In the genomic region with DNA sequence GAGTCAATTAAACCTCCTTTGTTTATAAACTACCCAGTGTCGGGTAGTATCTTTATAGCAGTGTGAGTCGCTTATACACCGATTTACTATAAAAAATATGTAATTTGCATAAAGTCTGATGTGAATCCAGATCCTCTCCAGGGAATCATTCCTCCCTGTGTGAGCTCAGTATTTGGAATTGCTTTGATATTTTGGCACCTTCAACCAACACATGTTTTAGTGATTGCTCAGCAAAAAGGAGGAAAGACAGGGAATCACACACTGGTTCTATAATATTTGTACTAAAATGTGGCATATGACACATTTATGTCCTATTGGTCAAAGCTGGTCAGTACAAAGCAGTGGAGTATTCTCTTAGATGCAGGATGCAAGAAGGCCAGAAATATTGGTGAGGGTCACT, we compare ENCODE assay signal across 22 cellular contexts.
"Had no signal": no experiment of that assay in that cellular context is flagged by ENCODE, and none has a peak within 500 bp of the region (broad histone marks: within the 10 kb centered on the region; RNA-seq: fewer than 3 reads in every experiment).

No MANE protein-coding gene starts in this region.

- H3K9me3 ChIP-seq: esophagus muscularis mucosa, gastrocnemius medialis, left lung, lower lobe of right lung, mucosa of descending colon had no signal

- H3K36me3 ChIP-seq: esophagus muscularis mucosa, gastrocnemius medialis, heart right ventricle, left lung, lower lobe of right lung had no signal

- ATAC-seq: gastrocnemius medialis, heart right ventricle, left cardiac atrium, left lung, left ventricle myocardium superior, lower lobe of right lung, mucosa of descending colon had no signal

- H3K4me3 ChIP-seq: coronary artery, dorsolateral prefrontal cortex, esophagus muscularis mucosa, gastrocnemius medialis, heart right ventricle, left lung, lower lobe of right lung, mucosa of descending colon had no signal

- H3K4me1 ChIP-seq: esophagus muscularis mucosa, gastrocnemius medialis, heart right ventricle, left lung, lower lobe of right lung had no signal

- DNase-seq: dermis blood vessel endothelial cell; dorsolateral prefrontal cortex; effector CD4-positive, alpha-beta T cell; effector memory CD4-positive, alpha-beta T cell; foreskin melanocyte; gastrocnemius medialis; glutamatergic neuron; head of caudate nucleus; heart right ventricle; hippocampal formation; left cardiac atrium; left lung; left ventricle myocardium superior; lower lobe of right lung; mesenchymal stem cell; mucosa of descending colon; naive B cell had no signal

- H3K27me3 ChIP-seq: dorsolateral prefrontal cortex, esophagus muscularis mucosa, gastrocnemius medialis, heart right ventricle, left lung had no signal

- FAIRE-seq: endothelial cell of umbilical vein, islet of Langerhans, keratinocyte had no signal

- H3K27ac ChIP-seq: coronary artery, dorsolateral prefrontal cortex, esophagus muscularis mucosa, gastrocnemius medialis, heart right ventricle, left lung, lower lobe of right lung had no signal
